ENCODE assay signal across 32 cellular contexts in the genomic region with DNA sequence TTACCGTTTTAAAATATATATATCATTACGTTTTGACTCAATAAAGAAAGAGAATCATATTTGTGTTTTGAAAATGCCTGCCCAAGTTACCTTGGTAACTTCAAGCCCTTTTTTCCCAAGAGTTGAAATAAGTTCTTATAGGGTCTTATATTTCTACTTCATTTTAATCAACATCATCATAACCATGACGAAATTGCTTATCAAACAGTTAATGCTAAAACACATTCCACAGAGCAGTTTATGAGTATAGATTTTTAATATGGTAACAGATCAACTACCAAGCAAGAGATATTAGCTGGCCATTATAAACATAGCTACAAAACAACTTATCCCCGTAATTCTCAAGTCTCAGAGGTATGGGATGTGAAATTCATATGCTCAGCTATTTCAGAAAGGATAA.
"Had no signal": no experiment of that assay in that cellular context is flagged by ENCODE, and none has a peak within 500 bp of the region (broad histone marks: within the 10 kb centered on the region; RNA-seq: fewer than 3 reads in every experiment).

No MANE protein-coding gene starts in this region.

- H3K27me3 ChIP-seq: SJSA1 had no signal

- DNase-seq: Karpas-422, NCI-H1048, NCI-H1092 treated with DMSO at 0.1 percent for 48 hours, NCI-H1105 treated with DMSO at 0.1 percent for 48 hours, NCI-H1417, NCI-H1436, NCI-H146, NCI-H1694, NCI-H187, NCI-H1930, NCI-H2029 treated with DMSO at 0.1 percent for 48 hours, NCI-H2081 treated with DMSO at 0.1 percent for 48 hours, NCI-H2107, NCI-H2171, NCI-H226, NCI-H446 treated with DMSO at 0.1 percent for 48 hours, NCI-H510A, NCI-H524, NCI-H526, NCI-H69, NCI-H748 treated with DMSO at 0.1 percent for 48 hours, NCI-H82, OCI-M1, Peyer's patch, Right ventricle myocardium superior, RPMI8226, SHP77 treated with DMSO at 0.1 percent for 48 hours, SK-N-SH, SW 1271, T-helper 1 cell had no signal

- H3K36me3 ChIP-seq: Peyer's patch, SJSA1 had no signal

- H3K4me3 ChIP-seq: Peyer's patch, SJSA1 had no signal

- H3K9me3 ChIP-seq: Peyer's patch, SJSA1, SK-N-SH had no signal

- H3K9ac ChIP-seq: KMS-11, SK-N-SH had no signal

- H3K4me1 ChIP-seq: Peyer's patch, SJSA1 had no signal

- H3K9me2 ChIP-seq: SK-N-SH had no signal

- H3K4me2 ChIP-seq: KMS-11, SK-N-SH had no signal

- H3K27ac ChIP-seq: KMS-11, Peyer's patch, SJSA1 had no signal
